18 cellular contexts compared by ENCODE assay signal in genomic region chr5:10832421-10832820, GRCh38.
DNase-seq lines count a peak whose midpoint lies in the region; ATAC-seq and TF ChIP-seq lines count a peak whose summit lies in the region.
"Had no signal": no experiment of that assay in that cellular context is flagged by ENCODE, and none has a peak within 500 bp of the region (broad histone marks: within the 10 kb centered on the region; RNA-seq: fewer than 3 reads in every experiment).

No MANE protein-coding gene starts in this region.

- no peak overlapping the region for H3K4ac ChIP-seq in mesenchymal stem cell (ENCODE audit: low read depth in 1 of 2, low read length in 2 of 2)

- no CpG with 5 or more reads among the region's 1 CpG for WGBS in mesenchymal stem cell
- WGBS in urinary bladder = 96% methylated on average over 1 of the region's 1 CpG

- no peak for ATAC-seq in HG03175 (IDR thresholded peaks at IDR 0.05; ENCODE audit: unreplicated experiment)
- no peak for ATAC-seq in GM18868 (IDR thresholded peaks at IDR 0.05; ENCODE audit: unreplicated experiment)
- no peak for ATAC-seq in HG02763 (IDR thresholded peaks at IDR 0.05; ENCODE audit: unreplicated experiment)

- no peak overlapping the region for H3K4me2 ChIP-seq in mesenchymal stem cell (ENCODE audit: low read length, poor library complexity, severe bottlenecking)

- H3K18ac ChIP-seq in mesenchymal stem cell (ENCODE audit: low read depth in 1 of 2, low read length in 2 of 2) = no peak overlapping the region

- H3K36me3 ChIP-seq in HEK293 (ENCODE audit: control insufficient read depth in 2 of 2, insufficient read depth in 1 of 2, low read length in 2 of 2) (no peaks in the 10 kb centered on the region), SJSA1 (no peaks in the 10 kb centered on the region), mesenchymal stem cell (ENCODE audit: control insufficient read depth in 1 of 2, insufficient read depth in 2 of 2, low read depth in 1 of 2, low read length in 2 of 2) (no peaks in the 10 kb centered on the region), urinary bladder (ENCODE audit: insufficient read depth) (no peaks in the 10 kb centered on the region)
- H3K36me3 ChIP-seq: BE2C had no signal

- peak overlapping the region; percentile 46 to 71 for H2BK12ac ChIP-seq in mesenchymal stem cell (ENCODE audit: low read length in 2 of 2)

- no peak overlapping the region for H3K4me3 ChIP-seq in HEK293 (ENCODE audit: low read depth, low read length)
- no peak overlapping the region for H3K4me3 ChIP-seq in SJSA1
- H3K4me3 ChIP-seq in mesenchymal stem cell (ENCODE audit: insufficient read depth in 1 of 2, low read depth in 1 of 2, low read length in 2 of 2) = no peak overlapping the region
- H3K4me3 ChIP-seq in urinary bladder (ENCODE audit: low read depth, low read length) = no peak overlapping the region

- H3K79me1 ChIP-seq in mesenchymal stem cell (replicated peaks; ENCODE audit: low read length, poor library complexity, severe bottlenecking) = no peaks in the 10 kb centered on the region

- H3K27me3 ChIP-seq in SJSA1 (replicated peaks) (no peaks in the 10 kb centered on the region), mesenchymal stem cell (ENCODE audit: control insufficient read depth in 1 of 2, insufficient read depth in 1 of 2, low read length in 2 of 2) (no peaks in the 10 kb centered on the region)
- H3K27me3 ChIP-seq: BE2C had no signal

- H4K8ac ChIP-seq in mesenchymal stem cell (ENCODE audit: low read length) = no peak overlapping the region

- H3K4me1 ChIP-seq in HEK293 (ENCODE audit: control insufficient read depth, insufficient read depth, low read length) (no peaks in the 10 kb centered on the region), SJSA1 (replicated peaks) (peaks cover 53% of the 10 kb centered on the region), mesenchymal stem cell (ENCODE audit: control insufficient read depth, insufficient read depth, low read depth, low read length) (peaks cover 6% of the 10 kb centered on the region), urinary bladder (ENCODE audit: insufficient read depth) (no peaks in the 10 kb centered on the region)
- H3K4me1 ChIP-seq: BE2C had no signal

- peak overlapping the region; percentile 74 for H2AK5ac ChIP-seq in mesenchymal stem cell (ENCODE audit: low read length, severe bottlenecking)

- H2BK15ac ChIP-seq in mesenchymal stem cell (ENCODE audit: low read depth, poor library complexity, severe bottlenecking) = peak overlapping the region; percentile 40

- H2BK5ac ChIP-seq in mesenchymal stem cell (ENCODE audit: low read depth, low read length, poor library complexity, severe bottlenecking) = no peak overlapping the region

- H2BK120ac ChIP-seq in mesenchymal stem cell (ENCODE audit: low read depth, low read length) = no peak overlapping the region

- no peaks in the 10 kb centered on the region for H3K9me3 ChIP-seq in HEK293 (ENCODE audit: control insufficient read depth, insufficient read depth, low read depth, low read length)
- no peaks in the 10 kb centered on the region for H3K9me3 ChIP-seq in SJSA1 (replicated peaks)
- no peaks in the 10 kb centered on the region for H3K9me3 ChIP-seq in mesenchymal stem cell (ENCODE audit: control insufficient read depth, low read length)
- H3K9me3 ChIP-seq: BE2C had no signal

- CTCF ChIA-PET in HEK293 (lab: Yijun Ruan, JAX) = interaction anchor here (0.6 to 0.7 kb wide), 2 partner anchors 161 to 869 kb away, joined by 3 to 4 read pairs; no protein-coding TSS in a partner anchor

- no peak overlapping the region for H3K23ac ChIP-seq in mesenchymal stem cell (ENCODE audit: low read length in 2 of 2)

- DNase-seq in SJSA1 (ENCODE audit: low read depth in 1 of 2, low spot score in 2 of 2) = no peak
- no peak for DNase-seq in mesenchymal stem cell
- no peak for DNase-seq in substantia nigra (lab: John Stamatoyannopoulos, UW)
- DNase-seq: ACHN; BE2C; C1 segment of cervical spinal cord; CD4-positive, CD25-positive, alpha-beta regulatory T cell; CD8-positive, alpha-beta memory T cell; COR-L47; DMS 273 treated with DMSO at 0.1 percent for 48 hours; DND-41; GOT3; H7 had no signal

- H2AFZ ChIP-seq in mesenchymal stem cell (ENCODE audit: low read depth, low read length) = no peak overlapping the region

- TF ChIP-seq CTCF in HEK293 (tag by site-specific recombination; IDR thresholded peaks at IDR 0.05) = no peak

- POLR2A ChIA-PET in HEK293 (lab: Yijun Ruan, JAX) = no interaction called here

- H3K27ac ChIP-seq in HEK293 (ENCODE audit: extremely low read depth, low read depth, low read length) (no peak overlapping the region), SJSA1 (peak overlapping the region; percentile 96), mesenchymal stem cell (ENCODE audit: low read length, poor library complexity, severe bottlenecking) (no peak overlapping the region), urinary bladder (ENCODE audit: low read depth) (peak overlapping the region; percentile 23), substantia nigra (ENCODE audit: low read depth, low read length, poor library complexity, severe bottlenecking) (no peak overlapping the region)

- H4K91ac ChIP-seq in mesenchymal stem cell (ENCODE audit: low read length) = no peak overlapping the region

- H3K14ac ChIP-seq in mesenchymal stem cell (ENCODE audit: low read length in 2 of 2) = no peak overlapping the region

- no peak overlapping the region for H3K9ac ChIP-seq in mesenchymal stem cell (ENCODE audit: low read length)

TF ChIP-seq in HEK293, 187 proteins besides CTCF, POLR2A, EP300 and RAD21:
- TF ChIP-seq ZNF596 (tag by site-specific recombination; IDR thresholded peaks at IDR 0.05) (peak; percentile 41; the same call in 1 of the 2 replicates), ZNF530 (tag by site-specific recombination; IDR thresholded peaks at IDR 0.05; ENCODE audit: low read depth) (no peak), ZNF214 (tag by site-specific recombination; IDR thresholded peaks at IDR 0.05; ENCODE audit: borderline replicate concordance) (no peak), PRDM10 (tag by site-specific recombination; IDR thresholded peaks at IDR 0.05) (no peak), ZBTB26 (tag by site-specific recombination; optimal IDR thresholded peaks at IDR 0.05) (no peak), SCRT1 (tag by site-specific recombination; IDR thresholded peaks at IDR 0.05; ENCODE audit: borderline replicate concordance) (no peak), ZNF623 (tag by site-specific recombination; IDR thresholded peaks at IDR 0.05) (no peak), ZNF629 (tag by site-specific recombination; IDR thresholded peaks at IDR 0.05) (no peak)

Comparison
In these comparisons a context has a peak if more than half of its experiments do, and no peak if none do; other contexts are left out.
1. H3K27ac ChIP-seq: peak in SJSA1 (single experiment) and urinary bladder (single experiment); none in HEK293 (single experiment), mesenchymal stem cell (single experiment) and substantia nigra (single experiment).